ENCODE assay signal across 16 cellular contexts in genomic region chrX:23637187-23637586, GRCh38. TPM values are rescaled to one million over a fixed set of nuclear protein-coding genes. Genes with fewer than 3 reads are reported as not detected.
DNase-seq lines count a peak whose midpoint lies in the region; ATAC-seq, FAIRE-seq and TF ChIP-seq lines count a peak whose summit lies in the region.
"Had no signal": no experiment of that assay in that cellular context is flagged by ENCODE, and none has a peak within 500 bp of the region (broad histone marks: within the 10 kb centered on the region; RNA-seq: fewer than 3 reads in every experiment).

No MANE protein-coding gene starts in this region.

- no peak for TF ChIP-seq POLR2A in Peyer's patch (IDR thresholded peaks at IDR 0.05)
- no peak for TF ChIP-seq POLR2A in H54 (IDR thresholded peaks at IDR 0.05; ENCODE audit: low read depth, low read length)

- H3K36me3 ChIP-seq in Peyer's patch: no peaks in the 10 kb centered on the region

- no peaks in the 10 kb centered on the region for H3K4me1 ChIP-seq in Peyer's patch

- no peak overlapping the region for H3K4me3 ChIP-seq in Peyer's patch
- H3K4me3 ChIP-seq: mucosa of descending colon had no signal

- no peak for FAIRE-seq in H54 (lab: Jason Lieb, UNC)
- FAIRE-seq: GM18507 had no signal

- DNase-seq in NCI-H748 (lab: John Stamatoyannopoulos, UW; ENCODE audit: unreplicated experiment) (peak; percentile 26), NCI-H748 treated with DMSO at 0.1 percent for 48 hours (lab: John Stamatoyannopoulos, UW) (no peak), Peyer's patch (no peak), H54 (ENCODE audit: insufficient read length, low spot score) (no peak)
- peak; percentile 24 for DNase-seq in activated T-helper 9 cell treated with anti-CD3 and anti-CD28 coated beads, Interleukin-2, amount 50 U/mL, for 16 hours (ENCODE audit: low read depth)
- DNase-seq: 8988T; activated CD8-positive, alpha-beta T cell treated with anti-CD3 and anti-CD28 coated beads, Interleukin-2, amount 10 ng/mL, durations not matched to agents 7 days and 5 days; mucosa of descending colon; NCI-H2029 treated with DMSO at 0.1 percent for 48 hours; NCI-H774; RPMI8226; T-helper 1 cell had no signal

- H3K9me3 ChIP-seq in Peyer's patch: no peaks in the 10 kb centered on the region
- H3K9me3 ChIP-seq: mucosa of descending colon had no signal

- H3K27me3 ChIP-seq in Peyer's patch: no peaks in the 10 kb centered on the region

- TF ChIP-seq CTCF in Peyer's patch (IDR thresholded peaks at IDR 0.05): no peak

- peak; percentile 90 for ATAC-seq in GM19351 (IDR thresholded peaks at IDR 0.05; ENCODE audit: unreplicated experiment)
- peak; percentile 66 for ATAC-seq in HG03135 (IDR thresholded peaks at IDR 0.05; ENCODE audit: unreplicated experiment)
- no peak for ATAC-seq in GM18907 (IDR thresholded peaks at IDR 0.05; ENCODE audit: unreplicated experiment)
- ATAC-seq: activated CD8-positive, alpha-beta T cell treated with anti-CD3 and anti-CD28 coated beads, Interleukin-2, amount 10 ng/mL, durations not matched to agents 7 days and 5 days; mucosa of descending colon had no signal

- no peak overlapping the region for H3K27ac ChIP-seq in Peyer's patch

RNA-seq across cellular contexts. Expression of gene PRDX4, which starts 30.1 kb away (rescaled TPM):
- 10 to 100 TPM in 3 of 4 donors, 1 to 10 TPM in 1; 5.8 to 33.0 (median 30.8) TPM for total RNA-seq in Peyer's patch

Comparison
In these comparisons a context has a peak if more than half of its experiments do, and no peak if none do; other contexts are left out.
1. DNase-seq: peak in NCI-H748 (single experiment) and activated T-helper 9 cell treated with anti-CD3 and anti-CD28 coated beads, Interleukin-2, amount 50 U/mL, for 16 hours (single experiment); none in NCI-H748 treated with DMSO at 0.1 percent for 48 hours (single experiment), Peyer's patch (0 of 3) and H54 (single experiment).